20 cellular contexts compared by ENCODE assay signal in the genomic region with DNA sequence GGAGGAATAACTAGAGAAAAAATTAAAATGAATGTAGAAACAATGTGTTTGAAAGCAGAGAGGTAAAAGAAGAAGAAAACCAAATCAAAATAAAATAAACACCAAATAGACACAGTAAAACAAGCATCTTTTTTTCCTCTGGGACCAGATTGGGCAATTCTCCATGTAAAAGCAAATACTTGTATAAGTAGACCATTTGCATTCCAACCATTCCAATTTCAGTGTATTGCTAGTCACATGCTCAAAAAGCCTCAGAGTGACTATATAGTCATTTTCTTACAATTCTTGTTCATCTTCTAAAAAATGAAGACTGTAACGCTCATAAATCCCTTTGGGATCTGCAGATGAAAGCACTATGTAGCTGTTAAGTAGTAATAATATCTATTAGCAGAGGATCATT.
DNase-seq lines count a peak whose midpoint lies in the region; ATAC-seq lines count a peak whose summit lies in the region.
"Had no signal": no experiment of that assay in that cellular context is flagged by ENCODE, and none has a peak within 500 bp of the region (broad histone marks: within the 10 kb centered on the region; RNA-seq: fewer than 3 reads in every experiment).

No MANE protein-coding gene starts in this region.

- peak; percentile 14 for DNase-seq in ACHN
- no peak for DNase-seq in SK-N-MC (ENCODE audit: low read depth, low spot score)
- DNase-seq in fibroblast of gingiva (ENCODE audit: low read depth), result peak; percentile 82
- peak; percentile 48 for DNase-seq in mesenchymal stem cell
- no peak for DNase-seq in Kasumi-1 (lab: John Stamatoyannopoulos, UW)
- DNase-seq in cerebellar cortex (ENCODE audit: low spot score), result no peak
- DNase-seq: HCEC 1CT; head of caudate nucleus; KBM-7; NCI-H2029; NCI-H345; pancreas; stimulated activated CD4-positive, alpha-beta T cell treated with anti-CD3 and anti-CD28 coated beads, Interleukin-4, amount 100 ng/mL, for 1 hour; stomach; T-helper 9 cell had no signal

- no peak overlapping the region for H2BK12ac ChIP-seq in mesenchymal stem cell (ENCODE audit: low read length in 2 of 2)

- in situ Hi-C loops in ACHN (cut with HindIII; ENCODE audit: low pct_ligation_motif_present, low pct_unique_long_range_greater_than_20kb, low sequenced_read_pairs), result no loop called here

- no peak overlapping the region for H2BK15ac ChIP-seq in mesenchymal stem cell (ENCODE audit: low read depth, poor library complexity, severe bottlenecking)

- H3K79me1 ChIP-seq in mesenchymal stem cell (replicated peaks; ENCODE audit: low read length, poor library complexity, severe bottlenecking), result no peaks in the 10 kb centered on the region

- H4K8ac ChIP-seq in mesenchymal stem cell (ENCODE audit: low read length), result no peak overlapping the region

- H4K91ac ChIP-seq in mesenchymal stem cell (ENCODE audit: low read length), result no peak overlapping the region

- no peaks in the 10 kb centered on the region for H3K4me1 ChIP-seq in mesenchymal stem cell (ENCODE audit: control insufficient read depth, insufficient read depth, low read depth, low read length)
- H3K4me1 ChIP-seq: pancreas had no signal

- no peak overlapping the region for H3K4me3 ChIP-seq in SK-N-MC
- no peak overlapping the region for H3K4me3 ChIP-seq in mesenchymal stem cell (ENCODE audit: insufficient read depth in 1 of 2, low read depth in 1 of 2, low read length in 2 of 2)
- H3K4me3 ChIP-seq: lung, pancreas, stomach had no signal

- ATAC-seq in HG03095 (IDR thresholded peaks at IDR 0.05; ENCODE audit: unreplicated experiment) (no peak), HG02981 (IDR thresholded peaks at IDR 0.05; ENCODE audit: unreplicated experiment) (no peak)
- ATAC-seq: pancreas had no signal

- H3K9ac ChIP-seq in SK-N-MC (ENCODE audit: insufficient read length), result no peak overlapping the region
- peak overlapping the region; percentile 2 for H3K9ac ChIP-seq in mesenchymal stem cell (ENCODE audit: low read length)

- H3K23ac ChIP-seq in mesenchymal stem cell (ENCODE audit: low read length in 2 of 2), result no peak overlapping the region

- no peaks in the 10 kb centered on the region for H3K27me3 ChIP-seq in mesenchymal stem cell (ENCODE audit: control insufficient read depth in 1 of 2, insufficient read depth in 1 of 2, low read length in 2 of 2)
- H3K27me3 ChIP-seq: pancreas, stomach had no signal

- no peak overlapping the region for H2BK5ac ChIP-seq in mesenchymal stem cell (ENCODE audit: low read depth, low read length, poor library complexity, severe bottlenecking)

- H3K36me3 ChIP-seq in SK-N-MC (ENCODE audit: insufficient read depth, low read length), result no peaks in the 10 kb centered on the region
- no peaks in the 10 kb centered on the region for H3K36me3 ChIP-seq in mesenchymal stem cell (ENCODE audit: control insufficient read depth in 1 of 2, insufficient read depth in 2 of 2, low read depth in 1 of 2, low read length in 2 of 2)
- H3K36me3 ChIP-seq: pancreas, stomach had no signal

- H3K4me2 ChIP-seq in mesenchymal stem cell (ENCODE audit: low read length, poor library complexity, severe bottlenecking), result no peak overlapping the region

- no peak overlapping the region for H3K18ac ChIP-seq in mesenchymal stem cell (ENCODE audit: low read depth in 1 of 2, low read length in 2 of 2)

- H3K14ac ChIP-seq in mesenchymal stem cell (ENCODE audit: low read length in 2 of 2), result no peak overlapping the region

- no peaks in the 10 kb centered on the region for H3K9me3 ChIP-seq in SK-N-MC (ENCODE audit: low read depth, low read length)
- H3K9me3 ChIP-seq in mesenchymal stem cell (ENCODE audit: control insufficient read depth, low read length), result no peaks in the 10 kb centered on the region
- H3K9me3 ChIP-seq: pancreas, stomach had no signal

- H3K27ac ChIP-seq in SK-N-MC (0 out of 2 replicates have a peak overlapping the region, but pooled peaks have one; percentile 32), mesenchymal stem cell (ENCODE audit: low read length, poor library complexity, severe bottlenecking) (no peak overlapping the region)
- H3K27ac ChIP-seq: epithelial cell of prostate, HL-60, pancreas, stomach had no signal

- H2BK120ac ChIP-seq in mesenchymal stem cell (ENCODE audit: low read depth, low read length), result no peak overlapping the region

- no peak overlapping the region for H2AK5ac ChIP-seq in mesenchymal stem cell (ENCODE audit: low read length, severe bottlenecking)

- H2AFZ ChIP-seq in mesenchymal stem cell (ENCODE audit: low read depth, low read length), result no peak overlapping the region

- H3K4ac ChIP-seq in mesenchymal stem cell (ENCODE audit: low read depth in 1 of 2, low read length in 2 of 2), result no peak overlapping the region

- WGBS in mesenchymal stem cell, result no CpG with 5 or more reads among the region's 1 CpG

Comparison
In these comparisons a context has a peak if more than half of its experiments do, and no peak if none do; other contexts are left out.
1. DNase-seq: peak in ACHN (single experiment), fibroblast of gingiva (single experiment) and mesenchymal stem cell (single experiment); none in SK-N-MC (single experiment), Kasumi-1 (0 of 2) and cerebellar cortex (single experiment).